Comparison of ENCODE assay signal across 15 cellular contexts in genomic region chr12:24127919-24128721, GRCh38.
A peak's percentile ranks its signal among the peaks of the same experiment; 100 is the strongest.
DNase-seq lines count a peak whose midpoint lies in the region; ATAC-seq and TF ChIP-seq lines count a peak whose summit lies in the region.
"Had no signal": no experiment of that assay in that cellular context is flagged by ENCODE, and none has a peak within 500 bp of the region (broad histone marks: within the 10 kb centered on the region; RNA-seq: fewer than 3 reads in every experiment).

No MANE protein-coding gene starts in this region.

- no peak overlapping the region for H3K4me3 ChIP-seq in WERI-Rb-1 (ENCODE audit: low read depth, low read length)
- no peak overlapping the region for H3K4me3 ChIP-seq in hepatocyte
- H3K4me3 ChIP-seq: BLaER1 treated with 17β-estradiol and CSF1 and Interleukin-3, amounts not matched to agents 10 nM and 100 nM; suprapubic skin had no signal

- H2AFZ ChIP-seq in hepatocyte = no peak overlapping the region

- TF ChIP-seq CTCF in WERI-Rb-1 (IDR thresholded peaks at IDR 0.05; ENCODE audit: low read depth, low read length) = no peak
- TF ChIP-seq CTCF in hepatocyte (IDR thresholded peaks at IDR 0.05; ENCODE audit: poor library complexity) = no peak

- H3K27me3 ChIP-seq in WERI-Rb-1 (ENCODE audit: insufficient read depth, low read depth, severe bottlenecking) (no peaks in the 10 kb centered on the region), hepatocyte (no peaks in the 10 kb centered on the region)
- H3K27me3 ChIP-seq: suprapubic skin had no signal

- H3K4me2 ChIP-seq in hepatocyte = no peak overlapping the region
- H3K4me2 ChIP-seq: BLaER1 treated with 17β-estradiol and CSF1 and Interleukin-3, amounts not matched to agents 10 nM and 100 nM had no signal

- no peak for DNase-seq in WERI-Rb-1
- DNase-seq in hepatocyte (ENCODE audit: low spot score) = no peak
- no peak for DNase-seq in GOT3 (lab: John Stamatoyannopoulos, UW)
- DNase-seq in NCI-H82 (lab: John Stamatoyannopoulos, UW) = no peak
- DNase-seq: activated CD4-positive, CD25-positive, alpha-beta regulatory T cell treated with anti-CD3 and anti-CD28 coated beads, Interleukin-2, amount 50 U/mL, for 72 hours; activated gamma-delta T cell treated with Interleukin-2 at 50 U/mL for 16 hours; foreskin melanocyte; SHP77 had no signal

- no peaks in the 10 kb centered on the region for H3K9me2 ChIP-seq in hepatocyte (replicated peaks; ENCODE audit: insufficient read depth)

- H3K4me1 ChIP-seq in hepatocyte (ENCODE audit: insufficient read depth) = no peaks in the 10 kb centered on the region
- H3K4me1 ChIP-seq: suprapubic skin had no signal

- H3K36me3 ChIP-seq in WERI-Rb-1 (no peaks in the 10 kb centered on the region), hepatocyte (replicated peaks; ENCODE audit: insufficient read depth, low read depth) (no peaks in the 10 kb centered on the region)
- H3K36me3 ChIP-seq: BLaER1 treated with 17β-estradiol and CSF1 and Interleukin-3, amounts not matched to agents 10 nM and 100 nM; suprapubic skin had no signal

- WGBS in hepatocyte (ENCODE audit: low lambda C conversion rate, missing lambda C conversion rate) = 90% methylated on average over 9 of the region's 9 CpGs

- peaks cover 3% of the 10 kb centered on the region for H3K79me2 ChIP-seq in hepatocyte

- no peak for TF ChIP-seq POLR2A in GM18505 (IDR thresholded peaks at IDR 0.05; ENCODE audit: borderline replicate concordance, extremely low read depth, insufficient read depth, insufficient read length)

- no peak overlapping the region for H3K27ac ChIP-seq in WERI-Rb-1
- H3K27ac ChIP-seq in hepatocyte = no peak overlapping the region
- H3K27ac ChIP-seq: BLaER1 treated with 17β-estradiol and CSF1 and Interleukin-3, amounts not matched to agents 10 nM and 100 nM; suprapubic skin had no signal

- no peaks in the 10 kb centered on the region for H4K20me1 ChIP-seq in hepatocyte (ENCODE audit: insufficient read depth, poor library complexity, severe bottlenecking)
- H4K20me1 ChIP-seq: BLaER1 treated with 17β-estradiol and CSF1 and Interleukin-3, amounts not matched to agents 10 nM and 100 nM had no signal

- no peaks in the 10 kb centered on the region for H3K9me3 ChIP-seq in WERI-Rb-1 (ENCODE audit: severe bottlenecking)
- H3K9me3 ChIP-seq in hepatocyte (ENCODE audit: low read depth) = no peaks in the 10 kb centered on the region
- H3K9me3 ChIP-seq: BLaER1 treated with 17β-estradiol and CSF1 and Interleukin-3, amounts not matched to agents 10 nM and 100 nM; suprapubic skin had no signal

- peak; percentile 74 for ATAC-seq in GM18505 (IDR thresholded peaks at IDR 0.05; ENCODE audit: unreplicated experiment)
- ATAC-seq in GM19467 (IDR thresholded peaks at IDR 0.05; ENCODE audit: unreplicated experiment) = peak; percentile 69
- peak; percentile 97 for ATAC-seq in HG02885 (IDR thresholded peaks at IDR 0.05; ENCODE audit: poor library complexity, unreplicated experiment)
- peak; percentile 49 for ATAC-seq in HG03575 (IDR thresholded peaks at IDR 0.05; ENCODE audit: extremely low read depth, insufficient number of reproducible peaks, low FRiP score, unreplicated experiment)
- ATAC-seq: left lobe of liver had no signal
